In genomic region chr1:13663969-13664368, GRCh38 we compare ENCODE assay signal across 23 cellular contexts. TPM values are rescaled to one million over a fixed set of nuclear protein-coding genes. Genes with fewer than 3 reads are reported as not detected.
DNase-seq lines count a peak whose midpoint lies in the region; ATAC-seq and TF ChIP-seq lines count a peak whose summit lies in the region.
"Had no signal": no experiment of that assay in that cellular context is flagged by ENCODE, and none has a peak within 500 bp of the region (broad histone marks: within the 10 kb centered on the region; RNA-seq: fewer than 3 reads in every experiment).

No MANE protein-coding gene starts in this region.

- H3K4me1 ChIP-seq in psoas muscle: no peaks in the 10 kb centered on the region
- H3K4me1 ChIP-seq in sigmoid colon: peaks cover 0 to 15% (median 4%) of the 10 kb centered on the region in 4 donors
- H3K4me1 ChIP-seq: Caco-2, SJCRH30 had no signal

- TF ChIP-seq CTCF in fibroblast of pulmonary artery (IDR thresholded peaks at IDR 0.05; ENCODE audit: low read length, missing control alignments) (no peak), psoas muscle (IDR thresholded peaks at IDR 0.05) (no peak), sigmoid colon (IDR thresholded peaks at IDR 0.05) (no peak)

- no peak for ATAC-seq in psoas muscle
- ATAC-seq: activated CD8-positive, alpha-beta T cell treated with anti-CD3 and anti-CD28 coated beads for 36 hours; left lobe of liver; T-cell had no signal

- H3K36me3 ChIP-seq in psoas muscle (ENCODE audit: insufficient read depth in 1 of 2, low read depth in 1 of 2) (no peaks in the 10 kb centered on the region), sigmoid colon (no peaks in the 10 kb centered on the region)
- H3K36me3 ChIP-seq: Peyer's patch, SJCRH30, upper lobe of left lung had no signal

- H3K9me3 ChIP-seq in psoas muscle (no peaks in the 10 kb centered on the region), sigmoid colon (no peaks in the 10 kb centered on the region)
- H3K9me3 ChIP-seq: Caco-2, Peyer's patch, SJCRH30, upper lobe of left lung had no signal

- intact Hi-C loops in psoas muscle (cut with DNase I): loop anchor here in 1 of 2 donors (2.0 kb wide), 1 partner anchor 297 kb away; no protein-coding TSS in a partner anchor
- intact Hi-C loops in sigmoid colon (cut with DNase I): loop anchor here (10.0 kb wide), 1 partner anchor 1381 kb away; no protein-coding TSS in a partner anchor

- WGBS in psoas muscle, 3 donors: 81 to 89% (median 87%) methylated on average over 4 of the region's 4 CpGs
- 39 to 68% methylated on average over 4 of the region's 4 CpGs for WGBS in sigmoid colon, 2 donors

- no peak for TF ChIP-seq EP300 in sigmoid colon (IDR thresholded peaks at IDR 0.05)

- H3K27ac ChIP-seq in psoas muscle: no peak overlapping the region
- H3K27ac ChIP-seq in sigmoid colon: no peak overlapping the region
- H3K27ac ChIP-seq: dorsolateral prefrontal cortex, Peyer's patch, SJCRH30, upper lobe of left lung had no signal

- H3K27me3 ChIP-seq in psoas muscle (ENCODE audit: insufficient read depth in 3 of 3, low read length in 2 of 3) (no peaks in the 10 kb centered on the region), sigmoid colon (no peaks in the 10 kb centered on the region)
- H3K27me3 ChIP-seq: dorsolateral prefrontal cortex, Peyer's patch, SJCRH30, upper lobe of left lung had no signal

- H3K4me3 ChIP-seq in fibroblast of pulmonary artery (replicated peaks; ENCODE audit: low read depth, low read length) (no peak overlapping the region), psoas muscle (no peak overlapping the region), sigmoid colon (no peak overlapping the region)
- H3K4me3 ChIP-seq: dorsolateral prefrontal cortex, Peyer's patch, SJCRH30, upper lobe of left lung had no signal

- peak; percentile 15 to 30 for DNase-seq in AML-193 (lab: John Stamatoyannopoulos, UW)
- DNase-seq in MV-4-11 (lab: John Stamatoyannopoulos, UW): peak; percentile 61
- peak; percentile 71 for DNase-seq in UCSD-AML1 (lab: John Stamatoyannopoulos, UW; ENCODE audit: unreplicated experiment)
- peak; percentile 3 for DNase-seq in fibroblast of pulmonary artery (ENCODE audit: low read depth)
- no peak for DNase-seq in NCI-H345 treated with DMSO at 0.1 percent for 48 hours (lab: John Stamatoyannopoulos, UW; ENCODE audit: unreplicated experiment)
- no peak for DNase-seq in psoas muscle
- DNase-seq in sigmoid colon: no peak
- DNase-seq in erythroblast (lab: John Stamatoyannopoulos, UW): no peak
- DNase-seq: activated CD4-positive, alpha-beta T cell treated with anti-CD3 and anti-CD28 coated beads for 1 hour; activated CD8-positive, alpha-beta T cell treated with anti-CD3 and anti-CD28 coated beads for 36 hours; activated effector memory CD4-positive, alpha-beta T cell treated with anti-CD3 and anti-CD28 coated beads, Interleukin-2, amount 50 U/mL, for 16 hours; C1 segment of cervical spinal cord; Caco-2; dorsolateral prefrontal cortex; naive B cell; NCI-H187 treated with DMSO at 0.1 percent for 48 hours; NCI-H69; nucleus accumbens; Peyer's patch; SJCRH30; T-cell had no signal

- no peak for TF ChIP-seq POLR2A in sigmoid colon (IDR thresholded peaks at IDR 0.05)
- TF ChIP-seq POLR2A in erythroblast (IDR thresholded peaks at IDR 0.05; ENCODE audit: low read length): no peak

RNA-seq across cellular contexts. Expression of gene PRDM2, which starts 36.0 kb away (rescaled TPM):
- total RNA-seq in psoas muscle: 10 to 100 TPM; 29.4 to 84.3 (median 45.5) TPM
- 10 to 100 TPM; 12.1 to 59.3 (median 24.8) TPM for polyA plus RNA-seq in psoas muscle
- 10 to 100 TPM; 34.6 to 53.2 (median 37.3) TPM for total RNA-seq in sigmoid colon
- 10 to 100 TPM in 1 of 3 donors, 1 to 10 TPM in 2; 6.7 to 20.1 (median 9.0) TPM for polyA plus RNA-seq in sigmoid colon

Comparison
In these comparisons a context has a peak if more than half of its experiments do, and no peak if none do; other contexts are left out.
1. DNase-seq: peak in AML-193 (2 of 2), MV-4-11 (single experiment), UCSD-AML1 (single experiment) and fibroblast of pulmonary artery (single experiment); none in NCI-H345 treated with DMSO at 0.1 percent for 48 hours (single experiment), psoas muscle (0 of 2), sigmoid colon (single experiment) and erythroblast (0 of 2).